ENCODE assay signal across 1 cellular context in the genomic region with DNA sequence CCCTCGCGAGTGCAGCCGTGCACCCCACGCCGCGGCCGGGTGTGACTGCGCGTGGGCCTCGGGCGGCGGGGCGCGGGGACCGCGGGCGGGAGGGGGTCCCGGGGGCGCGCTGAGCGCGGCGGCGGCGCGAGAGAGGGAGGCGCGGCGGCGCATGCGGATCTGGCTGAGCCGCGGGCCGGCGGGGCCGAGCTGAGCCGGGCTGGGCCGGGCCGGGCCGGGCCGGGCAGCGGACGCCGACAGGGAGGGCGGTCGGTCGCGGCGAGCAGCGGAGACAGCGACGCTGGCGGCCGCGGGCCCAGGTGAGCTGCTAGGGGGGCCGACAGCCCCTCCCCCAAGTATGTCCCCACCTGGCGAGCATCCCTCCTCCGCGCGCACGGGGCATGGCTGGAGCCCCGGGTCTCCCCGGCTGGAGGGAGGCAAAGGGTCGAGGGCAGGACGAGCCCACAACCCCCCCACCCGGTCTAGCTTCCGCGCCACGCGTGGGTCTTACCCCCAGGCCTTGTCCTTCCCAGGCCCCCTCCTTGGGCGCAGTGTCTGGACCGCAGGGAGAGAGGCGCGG.
TF ChIP-seq lines count a peak whose summit lies in the region.

No MANE protein-coding gene starts in this region.

TF ChIP-seq in HepG2, 621 proteins besides CTCF, POLR2A, EP300 and RAD21:
- no peak for TF ChIP-seq GTF3A (CRISPR knock-in tag; conservative IDR thresholded peaks at IDR 0.05)
- no peak for TF ChIP-seq KDM6A (CRISPR knock-in tag; IDR thresholded peaks at IDR 0.05; ENCODE audit: low read depth)
- TF ChIP-seq, protein P1, sequence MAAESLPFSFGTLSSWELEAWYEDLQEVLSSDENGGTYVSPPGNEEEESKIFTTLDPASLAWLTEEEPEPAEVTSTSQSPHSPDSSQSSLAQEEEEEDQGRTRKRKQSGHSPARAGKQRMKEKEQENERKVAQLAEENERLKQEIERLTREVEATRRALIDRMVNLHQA (CRISPR knock-in tag; IDR thresholded peaks at IDR 0.05), result no peak
- TF ChIP-seq SNRNP70 (IDR thresholded peaks at IDR 0.05; ENCODE audit: low read depth, low read length), result no peak
